In the genomic region with DNA sequence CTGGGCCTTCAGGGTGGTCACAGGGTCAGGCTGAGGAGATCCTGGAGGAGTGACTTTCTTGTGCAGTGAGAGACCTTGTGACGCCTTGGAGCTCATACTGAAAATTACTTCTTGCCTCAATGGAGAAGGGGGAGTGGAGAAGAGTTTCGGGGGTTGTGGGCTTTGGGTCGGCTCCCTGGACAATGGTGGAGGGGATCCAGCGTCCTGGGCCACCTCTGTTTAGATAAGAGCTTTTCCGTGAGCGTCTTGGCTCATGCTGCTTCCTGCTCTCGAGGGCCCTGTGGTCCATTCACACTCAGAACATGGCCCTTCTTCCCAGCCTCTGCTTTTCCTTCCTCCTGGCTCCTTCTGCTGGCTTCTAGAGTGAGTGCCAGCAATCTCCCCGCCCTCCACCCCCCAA, we compare ENCODE assay signal across 1 cellular context.
TF ChIP-seq lines count a peak whose summit lies in the region.

No MANE protein-coding gene starts in this region.

TF ChIP-seq in endothelial cell of umbilical vein, 7 proteins besides CTCF, POLR2A, EP300 and RAD21:
- TF ChIP-seq POLR2AphosphoS5 (IDR thresholded peaks at IDR 0.05; ENCODE audit: insufficient read depth, low read depth, low read length) (peak; percentile 35), FOS (IDR thresholded peaks at IDR 0.05; ENCODE audit: borderline replicate concordance, insufficient read depth, low read length) (no peak), GATA2 (IDR thresholded peaks at IDR 0.05; ENCODE audit: insufficient read depth, insufficient read length, low read depth, low read length) (peak; percentile 50)
